Comparison of ENCODE assay signal across 1 cellular context in the genomic region with DNA sequence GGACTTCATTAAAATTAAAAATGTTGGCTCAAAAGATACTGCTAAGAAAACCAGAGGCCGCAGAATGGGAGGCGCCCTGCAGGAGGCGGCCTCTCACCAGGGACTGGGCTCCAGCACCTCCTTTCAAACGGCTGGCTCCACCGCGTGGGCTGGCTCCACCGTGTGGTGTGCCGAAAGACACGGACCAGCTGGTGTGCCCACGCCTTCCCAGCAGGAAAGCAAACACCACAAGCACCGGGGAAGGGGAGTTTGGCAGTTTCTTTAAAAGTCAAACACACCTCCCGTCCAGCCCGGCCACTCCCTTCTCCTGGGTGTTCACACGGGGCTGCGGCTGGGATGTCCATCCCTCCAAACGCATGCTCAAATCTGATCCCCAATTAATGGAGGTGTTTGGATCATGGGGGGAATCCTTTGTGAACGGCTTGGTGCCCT.
TF ChIP-seq lines count a peak whose summit lies in the region.

No MANE protein-coding gene starts in this region.

TF ChIP-seq in Ishikawa, 13 proteins besides CTCF, POLR2A, EP300 and RAD21 (continued from another document):
- no peak for TF ChIP-seq REST (IDR thresholded peaks at IDR 0.05; ENCODE audit: low read depth)
- TF ChIP-seq, protein P1, sequence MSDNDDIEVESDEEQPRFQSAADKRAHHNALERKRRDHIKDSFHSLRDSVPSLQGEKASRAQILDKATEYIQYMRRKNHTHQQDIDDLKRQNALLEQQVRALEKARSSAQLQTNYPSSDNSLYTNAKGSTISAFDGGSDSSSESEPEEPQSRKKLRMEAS (IDR thresholded peaks at IDR 0.05), result peak; percentile 93
- TF ChIP-seq, protein P2, sequence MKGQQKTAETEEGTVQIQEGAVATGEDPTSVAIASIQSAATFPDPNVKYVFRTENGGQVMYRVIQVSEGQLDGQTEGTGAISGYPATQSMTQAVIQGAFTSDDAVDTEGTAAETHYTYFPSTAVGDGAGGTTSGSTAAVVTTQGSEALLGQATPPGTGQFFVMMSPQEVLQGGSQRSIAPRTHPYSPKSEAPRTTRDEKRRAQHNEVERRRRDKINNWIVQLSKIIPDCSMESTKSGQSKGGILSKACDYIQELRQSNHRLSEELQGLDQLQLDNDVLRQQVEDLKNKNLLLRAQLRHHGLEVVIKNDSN (IDR thresholded peaks at IDR 0.05), result peak; percentile 41; the same call in 1 of the 2 replicates
- TF ChIP-seq ZBTB7A (IDR thresholded peaks at IDR 0.05; ENCODE audit: low read depth), result no peak
- TF ChIP-seq NFIC (IDR thresholded peaks at IDR 0.05), result peak; percentile 45
- no peak for TF ChIP-seq TAF1 (IDR thresholded peaks at IDR 0.05; ENCODE audit: low read depth)
- peak; percentile 36; the same call in 1 of the 2 replicates for TF ChIP-seq YY1 (IDR thresholded peaks at IDR 0.05; ENCODE audit: low read depth)
- no peak for TF ChIP-seq CREB1 (IDR thresholded peaks at IDR 0.05; ENCODE audit: low read depth)
- no peak for TF ChIP-seq CEBPB (IDR thresholded peaks at IDR 0.05)
- TF ChIP-seq FOXM1 (IDR thresholded peaks at IDR 0.05; ENCODE audit: borderline replicate concordance, low read depth), result no peak
